In genomic region chr13:79401259-79402071, GRCh38 we compare ENCODE assay signal across 8 cellular contexts. TPM values are rescaled to one million over a fixed set of nuclear protein-coding genes. Genes with fewer than 3 reads are reported as not detected.
A peak's percentile ranks its signal among the peaks of the same experiment; 100 is the strongest.
DNase-seq lines count a peak whose midpoint lies in the region; ATAC-seq, FAIRE-seq and TF ChIP-seq lines count a peak whose summit lies in the region.

No MANE protein-coding gene starts in this region.

- POLR2A ChIA-PET in WTC11 (lab: Charles Lee) = no interaction called here

- H3K4me3 Mint-ChIP-seq in WTC11 = no peak overlapping the region

- CTCF ChIA-PET in WTC11 (lab: Charles Lee) = no interaction called here

- H3K4me1 Mint-ChIP-seq in WTC11 = peaks cover 43% of the 10 kb centered on the region

- no peak for TF ChIP-seq CTCF in WTC11 (IDR thresholded peaks at IDR 0.05)

- no peaks in the 10 kb centered on the region for H3K27me3 Mint-ChIP-seq in WTC11 (ENCODE audit: low read depth)

- peak; percentile 89 for FAIRE-seq in GM19239 (lab: Jason Lieb, UNC)

- H3K9me3 Mint-ChIP-seq in WTC11 = peaks cover 3% of the 10 kb centered on the region

- peaks cover 27% of the 10 kb centered on the region for H3K36me3 Mint-ChIP-seq in WTC11

- ATAC-seq in HG03108 (IDR thresholded peaks at IDR 0.05; ENCODE audit: unreplicated experiment) (peak; percentile 32), WTC11 (no peak)

- peak overlapping the region; percentile 9; the same call in 1 of the 2 replicates for H3K27ac Mint-ChIP-seq in WTC11

- DNase-seq in AML-193 (lab: John Stamatoyannopoulos, UW) (peak; percentile 47 to 49), GM19239 (ENCODE audit: insufficient read length, low spot score) (no peak), WTC11 (ENCODE audit: low spot score) (no peak), mucosa of gallbladder (ENCODE audit: low spot score) (no peak), NCI-H1105 treated with DMSO at 0.1 percent for 48 hours (lab: John Stamatoyannopoulos, UW) (no peak), NCI-H128 (lab: John Stamatoyannopoulos, UW; ENCODE audit: unreplicated experiment) (no peak)
- no peak for DNase-seq in NK-92 treated with Interleukin-12 subunit alpha and Interleukin-12 subunit beta, amount 100 ng/mL, for 24 hours (lab: John Stamatoyannopoulos, UW)

TF ChIP-seq in WTC11, 78 proteins besides CTCF, POLR2A, EP300 and RAD21:
- TF ChIP-seq ZNF671 (CRISPR knock-in tag; IDR thresholded peaks at IDR 0.05) (no peak), ETV6 (CRISPR knock-in tag; IDR thresholded peaks at IDR 0.05) (no peak), ZNF512 (CRISPR knock-in tag; IDR thresholded peaks at IDR 0.05; ENCODE audit: borderline replicate concordance) (no peak), IRF2 (CRISPR knock-in tag; IDR thresholded peaks at IDR 0.05; ENCODE audit: borderline replicate concordance, low read depth) (no peak)

RNA-seq across cellular contexts. Expression of gene RBM26, which starts 4.6 kb away (rescaled TPM):
- 57.7 to 64.1 TPM (median 59.0 TPM) in 3 replicates for total RNA-seq in WTC11 (2021)
- total RNA-seq in mucosa of gallbladder = 29.7 TPM

Comparison
In these comparisons a context has a peak if more than half of its experiments do, and no peak if none do; other contexts are left out.
1. DNase-seq: peak in AML-193 (2 of 2); none in GM19239 (single experiment), WTC11 (single experiment), NK-92 treated with Interleukin-12 subunit alpha and Interleukin-12 subunit beta, amount 100 ng/mL, for 24 hours (single experiment), mucosa of gallbladder (single experiment), NCI-H1105 treated with DMSO at 0.1 percent for 48 hours (single experiment) and NCI-H128 (single experiment).